Comparison of ENCODE assay signal across 13 cellular contexts in the genomic region with DNA sequence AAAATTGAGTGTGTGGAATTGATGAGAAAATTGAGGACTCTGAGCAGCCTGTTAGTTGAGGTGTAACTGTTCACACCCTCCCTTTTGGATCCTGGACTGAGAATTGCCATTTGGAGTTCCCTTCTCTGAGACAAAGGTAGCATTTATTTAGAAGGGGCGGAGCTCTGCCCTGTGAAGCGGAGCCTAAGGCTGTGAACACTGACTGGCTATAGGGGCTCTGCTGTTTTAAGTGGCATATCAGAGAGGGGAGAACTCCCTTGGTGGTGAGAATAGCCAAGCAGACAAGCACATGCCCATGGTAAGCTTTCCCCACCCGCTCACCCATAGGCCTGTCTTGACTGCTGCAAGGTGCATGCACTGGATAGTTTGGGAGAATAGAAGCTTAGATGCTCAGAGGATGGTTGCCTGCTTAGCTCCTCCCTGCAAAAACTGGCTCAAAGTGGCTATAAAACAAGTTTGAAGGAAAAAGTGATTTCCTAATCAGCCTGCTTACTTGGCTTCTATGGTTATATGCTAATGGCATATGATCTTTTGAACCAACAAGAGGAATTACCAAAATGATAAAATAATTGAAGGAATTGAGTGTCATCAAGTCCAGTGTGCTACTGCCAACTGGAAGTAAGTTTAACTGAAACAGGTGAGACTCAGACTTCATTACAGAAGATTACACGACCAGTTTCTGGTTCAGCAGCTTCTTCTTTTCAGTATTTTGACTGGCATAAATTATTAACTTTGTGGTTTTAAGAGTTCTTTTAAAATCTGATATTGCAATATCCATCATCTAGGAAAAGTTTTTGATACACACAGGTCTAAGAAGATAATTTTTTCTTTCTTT.
A peak's percentile ranks its signal among the peaks of the same experiment; 100 is the strongest.
DNase-seq lines count a peak whose midpoint lies in the region; ATAC-seq and TF ChIP-seq lines count a peak whose summit lies in the region.
"Had no signal": no experiment of that assay in that cellular context is flagged by ENCODE, and none has a peak within 500 bp of the region (broad histone marks: within the 10 kb centered on the region; RNA-seq: fewer than 3 reads in every experiment).

No MANE protein-coding gene starts in this region.

- DNase-seq in H7 = peak; percentile 30
- no peak for DNase-seq in WTC11 (ENCODE audit: low spot score)
- DNase-seq in neural crest cell (ENCODE audit: low read depth, low spot score) = no peak
- no peak for DNase-seq in posterior cingulate gyrus
- no peak for DNase-seq in GM20000 (ENCODE audit: low spot score)
- no peak for DNase-seq in Calu3
- DNase-seq: CD4-positive, CD25-positive, alpha-beta regulatory T cell; NCI-H1105 treated with DMSO at 0.1 percent for 48 hours; PC-9; upper lobe of left lung had no signal

- ATAC-seq in GM18498 (IDR thresholded peaks at IDR 0.05; ENCODE audit: unreplicated experiment) (peak; percentile 49), WTC11 (peak; percentile 59), GM18520 (IDR thresholded peaks at IDR 0.05; ENCODE audit: unreplicated experiment) (no peak)

- H3K27me3 ChIP-seq in H7 (ENCODE audit: control insufficient read depth, insufficient read depth, low read length) = no peaks in the 10 kb centered on the region
- H3K27me3 ChIP-seq: upper lobe of left lung had no signal

- no peak overlapping the region for H3K4me3 Mint-ChIP-seq in WTC11
- H3K4me3 Mint-ChIP-seq in neural crest cell = peak overlapping the region; percentile 60
- no peak overlapping the region for H3K4me3 Mint-ChIP-seq in Calu3 (ENCODE audit: low read depth, unreplicated experiment)
- H3K4me3 Mint-ChIP-seq: activated naive CD8-positive, alpha-beta T cell; CD4-positive, CD25-positive, alpha-beta regulatory T cell had no signal

- intact Hi-C loops in posterior cingulate gyrus (cut with DNase I) (no loop called here), Calu3 (cut with micrococcal nuclease; ENCODE audit: unreplicated experiment) (loop anchor here (5.0 kb wide), 1 partner anchor 36 kb away; no protein-coding TSS in a partner anchor)

- H3K27ac Mint-ChIP-seq in WTC11 (no peak overlapping the region), neural crest cell (ENCODE audit: unreplicated experiment) (peak overlapping the region; percentile 88), Calu3 (ENCODE audit: unreplicated experiment) (no peak overlapping the region)

- H3K9me3 Mint-ChIP-seq in WTC11 (no peaks in the 10 kb centered on the region), neural crest cell (no peaks in the 10 kb centered on the region), Calu3 (ENCODE audit: low read depth, unreplicated experiment) (no peaks in the 10 kb centered on the region)
- H3K9me3 Mint-ChIP-seq: CD4-positive, CD25-positive, alpha-beta regulatory T cell had no signal

- POLR2A ChIA-PET in WTC11 (lab: Charles Lee) = interaction anchor here (0.5 to 0.9 kb wide), 2 partner anchors 8 to 32 kb away, joined by 3 read pairs; no protein-coding TSS in a partner anchor

- H3K36me3 Mint-ChIP-seq in WTC11 = peaks cover 14% of the 10 kb centered on the region
- H3K36me3 Mint-ChIP-seq in neural crest cell (ENCODE audit: low read depth) = peaks cover 4% of the 10 kb centered on the region
- no peaks in the 10 kb centered on the region for H3K36me3 Mint-ChIP-seq in Calu3 (ENCODE audit: insufficient read depth, unreplicated experiment)

- BruUV-seq in Calu3 (replicated peaks; lab: Mats Ljungman, UMichigan) = no TSS peak

- peaks cover 29% of the 10 kb centered on the region for H3K4me1 Mint-ChIP-seq in WTC11
- H3K4me1 Mint-ChIP-seq in neural crest cell = peaks cover 45% of the 10 kb centered on the region
- H3K4me1 Mint-ChIP-seq in Calu3 (ENCODE audit: low read depth, unreplicated experiment) = peaks cover 8% of the 10 kb centered on the region

- CTCF ChIA-PET in WTC11 (lab: Charles Lee) (interaction anchor here (0.8 to 3.1 kb wide), 6 partner anchors 11 to 121 kb away, joined by 3 to 15 read pairs (median 7); no protein-coding TSS in a partner anchor), Calu3 (lab: Charles Lee) (interaction anchor here (0.7 to 1.0 kb wide), 2 partner anchors 11 to 899 kb away, joined by 3 to 4 read pairs; no protein-coding TSS in a partner anchor)

- no peak overlapping the region for H3K4me3 ChIP-seq in H7 (ENCODE audit: insufficient read depth, low read depth, low read length)
- H3K4me3 ChIP-seq: PC-9, upper lobe of left lung had no signal

- TF ChIP-seq CTCF in WTC11 (IDR thresholded peaks at IDR 0.05) (no peak), neural crest cell (conservative IDR thresholded peaks at IDR 0.05) (no peak), GM20000 (IDR thresholded peaks at IDR 0.05; ENCODE audit: extremely low read depth, missing control alignments) (no peak), Calu3 (IDR thresholded peaks at IDR 0.05; ENCODE audit: unreplicated experiment) (no peak)

- H3K36me3 ChIP-seq in H7 (replicated peaks; ENCODE audit: control insufficient read depth, insufficient read depth, low read length) = peaks cover 5% of the 10 kb centered on the region

- no peaks in the 10 kb centered on the region for H3K27me3 Mint-ChIP-seq in WTC11 (ENCODE audit: low read depth)
- H3K27me3 Mint-ChIP-seq in neural crest cell (ENCODE audit: low read depth) = no peaks in the 10 kb centered on the region
- H3K27me3 Mint-ChIP-seq in Calu3 (ENCODE audit: unreplicated experiment) = no peaks in the 10 kb centered on the region
- H3K27me3 Mint-ChIP-seq: activated naive CD8-positive, alpha-beta T cell; CD4-positive, CD25-positive, alpha-beta regulatory T cell had no signal

TF ChIP-seq in WTC11, 78 proteins besides CTCF, POLR2A, EP300 and RAD21:
- TF ChIP-seq ZNF317 (CRISPR knock-in tag; IDR thresholded peaks at IDR 0.05; ENCODE audit: borderline replicate concordance, low read depth) = no peak
- TF ChIP-seq TEAD4 (CRISPR knock-in tag; IDR thresholded peaks at IDR 0.05) = no peak
- TF ChIP-seq ELF4 (CRISPR knock-in tag; IDR thresholded peaks at IDR 0.05; ENCODE audit: low read depth) = no peak
- TF ChIP-seq, protein P1, sequence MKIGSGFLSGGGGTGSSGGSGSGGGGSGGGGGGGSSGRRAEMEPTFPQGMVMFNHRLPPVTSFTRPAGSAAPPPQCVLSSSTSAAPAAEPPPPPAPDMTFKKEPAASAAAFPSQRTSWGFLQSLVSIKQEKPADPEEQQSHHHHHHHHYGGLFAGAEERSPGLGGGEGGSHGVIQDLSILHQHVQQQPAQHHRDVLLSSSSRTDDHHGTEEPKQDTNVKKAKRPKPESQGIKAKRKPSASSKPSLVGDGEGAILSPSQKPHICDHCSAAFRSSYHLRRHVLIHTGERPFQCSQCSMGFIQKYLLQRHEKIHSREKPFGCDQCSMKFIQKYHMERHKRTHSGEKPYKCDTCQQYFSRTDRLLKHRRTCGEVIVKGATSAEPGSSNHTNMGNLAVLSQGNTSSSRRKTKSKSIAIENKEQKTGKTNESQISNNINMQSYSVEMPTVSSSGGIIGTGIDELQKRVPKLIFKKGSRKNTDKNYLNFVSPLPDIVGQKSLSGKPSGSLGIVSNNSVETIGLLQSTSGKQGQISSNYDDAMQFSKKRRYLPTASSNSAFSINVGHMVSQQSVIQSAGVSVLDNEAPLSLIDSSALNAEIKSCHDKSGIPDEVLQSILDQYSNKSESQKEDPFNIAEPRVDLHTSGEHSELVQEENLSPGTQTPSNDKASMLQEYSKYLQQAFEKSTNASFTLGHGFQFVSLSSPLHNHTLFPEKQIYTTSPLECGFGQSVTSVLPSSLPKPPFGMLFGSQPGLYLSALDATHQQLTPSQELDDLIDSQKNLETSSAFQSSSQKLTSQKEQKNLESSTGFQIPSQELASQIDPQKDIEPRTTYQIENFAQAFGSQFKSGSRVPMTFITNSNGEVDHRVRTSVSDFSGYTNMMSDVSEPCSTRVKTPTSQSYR (CRISPR knock-in tag; IDR thresholded peaks at IDR 0.05) = no peak
- TF ChIP-seq NR1H2 (CRISPR knock-in tag; IDR thresholded peaks at IDR 0.05) = no peak
- no peak for TF ChIP-seq CREM (CRISPR knock-in tag; IDR thresholded peaks at IDR 0.05)
- TF ChIP-seq, protein P2, sequence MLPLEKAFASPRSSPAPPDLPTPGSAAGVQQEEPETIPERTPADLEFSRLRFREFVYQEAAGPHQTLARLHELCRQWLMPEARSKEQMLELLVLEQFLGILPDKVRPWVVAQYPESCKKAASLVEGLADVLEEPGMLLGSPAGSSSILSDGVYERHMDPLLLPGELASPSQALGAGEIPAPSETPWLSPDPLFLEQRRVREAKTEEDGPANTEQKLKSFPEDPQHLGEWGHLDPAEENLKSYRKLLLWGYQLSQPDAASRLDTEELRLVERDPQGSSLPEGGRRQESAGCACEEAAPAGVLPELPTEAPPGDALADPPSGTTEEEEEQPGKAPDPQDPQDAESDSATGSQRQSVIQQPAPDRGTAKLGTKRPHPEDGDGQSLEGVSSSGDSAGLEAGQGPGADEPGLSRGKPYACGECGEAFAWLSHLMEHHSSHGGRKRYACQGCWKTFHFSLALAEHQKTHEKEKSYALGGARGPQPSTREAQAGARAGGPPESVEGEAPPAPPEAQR (CRISPR knock-in tag; IDR thresholded peaks at IDR 0.05) = no peak
- no peak for TF ChIP-seq NR3C1 (CRISPR knock-in tag; conservative IDR thresholded peaks at IDR 0.05; ENCODE audit: low read depth)
